Comparison of ENCODE assay signal across 9 cellular contexts in the genomic region with DNA sequence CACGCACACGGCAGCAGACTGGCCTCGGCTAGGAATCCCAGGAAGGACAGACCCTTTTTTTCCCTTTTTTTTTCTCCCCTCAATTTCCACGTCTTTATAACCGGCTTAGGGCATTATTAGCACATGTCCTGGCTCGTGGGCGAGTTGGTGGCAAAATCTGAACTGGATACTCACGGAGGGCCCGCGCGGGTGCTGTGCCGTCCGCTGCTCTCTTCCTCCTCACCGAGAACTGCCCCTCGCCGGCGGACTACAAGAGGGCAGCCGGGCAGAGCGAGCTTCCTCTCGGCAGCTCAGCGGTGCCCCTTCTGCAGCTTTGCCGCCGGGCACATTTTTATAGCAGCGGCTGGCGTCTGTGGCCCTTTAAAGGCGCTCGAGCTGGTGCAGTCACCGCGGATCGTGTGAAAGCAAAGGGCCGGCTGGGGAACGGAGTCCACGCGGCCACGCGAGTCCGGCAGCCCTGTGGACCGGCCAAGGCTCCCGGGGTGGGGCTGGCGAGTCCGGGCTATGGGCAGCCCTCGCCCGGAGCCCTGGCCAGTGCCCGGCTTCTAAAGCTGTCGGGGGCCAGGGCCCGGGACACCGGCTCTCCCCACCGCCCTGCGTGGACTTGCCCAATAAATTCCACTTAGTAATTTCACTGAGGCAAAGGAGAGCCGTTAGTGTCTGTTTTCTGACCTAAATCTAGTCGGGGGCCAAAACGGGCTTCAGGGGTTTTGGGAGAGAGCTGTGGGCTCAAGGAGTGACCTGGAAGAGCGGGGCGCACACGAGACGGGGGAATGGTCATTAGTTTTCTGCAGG. TPM values are rescaled to one million over a fixed set of nuclear protein-coding genes. Genes with fewer than 3 reads are reported as not detected.
DNase-seq lines count a peak whose midpoint lies in the region; ATAC-seq and TF ChIP-seq lines count a peak whose summit lies in the region.
"Had no signal": no experiment of that assay in that cellular context is flagged by ENCODE, and none has a peak within 500 bp of the region (broad histone marks: within the 10 kb centered on the region; RNA-seq: fewer than 3 reads in every experiment).

No MANE protein-coding gene starts in this region.

- peaks cover 81% of the 10 kb centered on the region for H3K27me3 ChIP-seq in H7 (ENCODE audit: control insufficient read depth, insufficient read depth, low read length)
- peaks cover 2 to 70% (median 62%) of the 10 kb centered on the region in 3 donors for H3K27me3 ChIP-seq in gastrocnemius medialis

- H3K27ac Mint-ChIP-seq in central memory CD8-positive, alpha-beta T cell (ENCODE audit: low read depth) = peak overlapping the region; percentile 53
- H3K27ac Mint-ChIP-seq: activated naive CD4-positive, alpha-beta T cell treated with anti-CD3 and anti-CD28 coated beads, Interleukin-2, amount 50 U/mL, for 72 hours had no signal

- TF ChIP-seq POLR2A in NB4 (IDR thresholded peaks at IDR 0.05; ENCODE audit: extremely low read depth, insufficient read length) (no peak), gastrocnemius medialis (IDR thresholded peaks at IDR 0.05) (no peak)

- H3K36me3 ChIP-seq in H7 (replicated peaks; ENCODE audit: control insufficient read depth, insufficient read depth, low read length) = no peaks in the 10 kb centered on the region
- no peaks in the 10 kb centered on the region for H3K36me3 ChIP-seq in gastrocnemius medialis

- peaks cover 19% of the 10 kb centered on the region for H3K4me1 Mint-ChIP-seq in central memory CD8-positive, alpha-beta T cell

- ATAC-seq in SK-N-SH treated with all-trans-retinoic acid at 6 μM for 48 hours = peak; percentile 80
- ATAC-seq in central memory CD8-positive, alpha-beta T cell (replicated peaks; ENCODE audit: extremely low read depth, poor library complexity, severe bottlenecking) = peak; percentile 17
- peak; percentile 71 to 77 for ATAC-seq in gastrocnemius medialis

- peaks cover 55% of the 10 kb centered on the region for H3K27me3 Mint-ChIP-seq in central memory CD8-positive, alpha-beta T cell

- TF ChIP-seq CTCF in NB4 (IDR thresholded peaks at IDR 0.05; ENCODE audit: low read depth, low read length) = no peak
- TF ChIP-seq CTCF in gastrocnemius medialis (IDR thresholded peaks at IDR 0.05 in 4 of 5, conservative IDR thresholded peaks at IDR 0.05 in 1 of 5) = no peak

- in situ Hi-C loops in gastrocnemius medialis (cut with MboI; ENCODE audit: low sequenced_read_pairs in 4 of 4) = no loop called here

- no peak overlapping the region for H3K27ac ChIP-seq in gastrocnemius medialis

- no peaks in the 10 kb centered on the region for H3K36me3 Mint-ChIP-seq in central memory CD8-positive, alpha-beta T cell (ENCODE audit: insufficient read depth)
- H3K36me3 Mint-ChIP-seq: activated naive CD4-positive, alpha-beta T cell treated with anti-CD3 and anti-CD28 coated beads, Interleukin-2, amount 50 U/mL, for 72 hours had no signal

- H3K4me3 ChIP-seq in H7 (ENCODE audit: insufficient read depth, low read depth, low read length) = peak overlapping the region; percentile 45
- peak overlapping the region; percentile 50 for H3K4me3 ChIP-seq in NB4 (ENCODE audit: low read depth, low read length)
- H3K4me3 ChIP-seq in gastrocnemius medialis = peak overlapping the region; percentile 58 to 69 (median 64)

- no peaks in the 10 kb centered on the region for H3K9me3 Mint-ChIP-seq in central memory CD8-positive, alpha-beta T cell
- H3K9me3 Mint-ChIP-seq: activated naive CD4-positive, alpha-beta T cell treated with anti-CD3 and anti-CD28 coated beads, Interleukin-2, amount 50 U/mL, for 72 hours had no signal

- intact Hi-C loops in gastrocnemius medialis (cut with DNase I; ENCODE audit: low total_unique reads) = loop anchor here (10.0 kb wide), 1 partner anchor 158 kb away; no protein-coding TSS in a partner anchor

- DNase-seq in ELR (ENCODE audit: low read depth) (peak; percentile 76), H7 (peak; percentile 75), NB4 (ENCODE audit: low read depth) (peak; percentile 88), iris pigment epithelial cell (ENCODE audit: low read depth) (peak; percentile 74), gastrocnemius medialis (no peak), GM19240 (ENCODE audit: insufficient read length, low spot score) (no peak)
- DNase-seq in central memory CD8-positive, alpha-beta T cell (ENCODE audit: low spot score in 2 of 2) = no peak

- peak overlapping the region; percentile 93 for H3K4me3 Mint-ChIP-seq in central memory CD8-positive, alpha-beta T cell

- peaks cover 0 to 11% of the 10 kb centered on the region in 2 donors for H3K4me1 ChIP-seq in gastrocnemius medialis

- H3K9me3 ChIP-seq in gastrocnemius medialis = no peaks in the 10 kb centered on the region

TF ChIP-seq in SK-N-SH treated with all-trans-retinoic acid at 6 μM for 48 hours, 23 proteins besides CTCF, POLR2A, EP300 and RAD21:
- no peak for TF ChIP-seq TCF4 (CRISPR knock-in tag; IDR thresholded peaks at IDR 0.05; ENCODE audit: borderline replicate concordance)
- TF ChIP-seq ZFP3 (CRISPR knock-in tag; IDR thresholded peaks at IDR 0.05) = no peak
- no peak for TF ChIP-seq TOX (CRISPR knock-in tag; IDR thresholded peaks at IDR 0.05; ENCODE audit: borderline replicate concordance)
TF ChIP-seq in SK-N-SH treated with all-trans-retinoic acid at 6 μM for 48 hours: peak in this region for 0.

RNA-seq across cellular contexts. Expression of a gene that starts 1.3 kb away (rescaled TPM):
- 1.3 and 1.4 TPM in 2 replicates for total RNA-seq in H7 (2014; rRNA removed; shearing (Covaris generic))
- total RNA-seq in gastrocnemius medialis = not detected

RNA-seq across cellular contexts. Expression of a gene that starts 30.0 kb away (rescaled TPM):
- total RNA-seq in H7 (2014; rRNA removed; shearing (Covaris generic)) = 1,750 and 1,887 TPM in 2 replicates
- 100 to 1,000 TPM; 539 to 662 (median 575) TPM for total RNA-seq in gastrocnemius medialis

Comparison
In these comparisons a context has a peak if more than half of its experiments do, and no peak if none do; other contexts are left out.
1. DNase-seq: peak in ELR (single experiment), H7 (single experiment), NB4 (single experiment) and iris pigment epithelial cell (single experiment); none in central memory CD8-positive, alpha-beta T cell (0 of 2), gastrocnemius medialis (0 of 2) and GM19240 (single experiment).
2. ATAC-seq: peak in every context shown above with its lines; median percentile 80 in SK-N-SH treated with all-trans-retinoic acid at 6 μM for 48 hours; 74 in gastrocnemius medialis; 17 in central memory CD8-positive, alpha-beta T cell.
3. Peak in every context shown above with its lines, with median percentiles within 50 percentile points of each other: H3K4me3 ChIP-seq.